23 cellular contexts compared by ENCODE assay signal in genomic region chr4:734075-734474, GRCh38. TPM values are rescaled to one million over a fixed set of nuclear protein-coding genes. Genes with fewer than 3 reads are reported as not detected.
A peak's percentile ranks its signal among the peaks of the same experiment; 100 is the strongest.
DNase-seq lines count a peak whose midpoint lies in the region; ATAC-seq and TF ChIP-seq lines count a peak whose summit lies in the region.
"Had no signal": no experiment of that assay in that cellular context is flagged by ENCODE, and none has a peak within 500 bp of the region (broad histone marks: within the 10 kb centered on the region; RNA-seq: fewer than 3 reads in every experiment).

No MANE protein-coding gene starts in this region.

- no peak overlapping the region for H3K27ac ChIP-seq in CD4-positive, alpha-beta T cell (ENCODE audit: low read depth, low read length)
- H3K27ac ChIP-seq: 22Rv1, BLaER1, C4-2B, GM23248 had no signal

- CTCF ChIA-PET in activated naive CD4-positive, alpha-beta T cell treated with anti-CD3 and anti-CD28 coated beads, Interleukin-2, amount 10 ng/mL, durations not matched to agents 7 days and 5 days (lab: Charles Lee), result interaction anchor here (1.0 kb wide), 1 partner anchor 50 kb away, joined by 4 read pairs; no protein-coding TSS in a partner anchor
- CTCF ChIA-PET in CD4-positive, alpha-beta T cell (lab: Charles Lee), result no interaction called here

- H3K9me3 Mint-ChIP-seq in activated naive CD4-positive, alpha-beta T cell treated with anti-CD3 and anti-CD28 coated beads, Interleukin-2, amount 10 ng/mL, durations not matched to agents 7 days and 5 days, result no peaks in the 10 kb centered on the region
- H3K9me3 Mint-ChIP-seq in activated naive CD4-positive, alpha-beta T cell treated with anti-CD3 and anti-CD28 coated beads, Interleukin-2, amount 50 U/mL, for 72 hours, result no peaks in the 10 kb centered on the region
- no peaks in the 10 kb centered on the region for H3K9me3 Mint-ChIP-seq in natural killer cell treated with Interleukin-12 subunit alpha and Interleukin-12 subunit beta and Interleukin-15 and Interleukin-18, amount 100 ng/mL, for 72 hours
- H3K9me3 Mint-ChIP-seq in natural killer cell, result no peaks in the 10 kb centered on the region
- no peaks in the 10 kb centered on the region for H3K9me3 Mint-ChIP-seq in CD4-positive, alpha-beta T cell
- H3K9me3 Mint-ChIP-seq: CD8-positive, alpha-beta memory T cell; H9 had no signal

- intact Hi-C loops in Right ventricle myocardium superior (cut with DNase I) (no loop called here), left ventricle myocardium superior (cut with micrococcal nuclease) (no loop called here), natural killer cell (cut with micrococcal nuclease) (no loop called here)
- intact Hi-C loops in CD4-positive, alpha-beta T cell (cut with DNase I, micrococcal nuclease), result no loop called here

- ATAC-seq in activated naive CD4-positive, alpha-beta T cell treated with anti-CD3 and anti-CD28 coated beads, Interleukin-2, amount 50 U/mL, for 72 hours, result no peak
- no peak for ATAC-seq in Right ventricle myocardium superior (ENCODE audit: poor library complexity)
- no peak for ATAC-seq in left ventricle myocardium superior
- no peak for ATAC-seq in natural killer cell treated with Interleukin-12 subunit alpha and Interleukin-12 subunit beta and Interleukin-15 and Interleukin-18, amount 100 ng/mL, for 72 hours
- ATAC-seq in natural killer cell, result no peak
- no peak for ATAC-seq in CD4-positive, alpha-beta T cell (ENCODE audit: poor library complexity)
- ATAC-seq: GM12878 had no signal

- peaks cover 2% of the 10 kb centered on the region for H3K4me1 Mint-ChIP-seq in activated naive CD4-positive, alpha-beta T cell treated with anti-CD3 and anti-CD28 coated beads, Interleukin-2, amount 10 ng/mL, durations not matched to agents 7 days and 5 days
- peaks cover 0 to 3% of the 10 kb centered on the region in 2 donors for H3K4me1 Mint-ChIP-seq in natural killer cell treated with Interleukin-12 subunit alpha and Interleukin-12 subunit beta and Interleukin-15 and Interleukin-18, amount 100 ng/mL, for 72 hours (ENCODE audit: low read depth in 2 of 2)
- H3K4me1 Mint-ChIP-seq in natural killer cell, result no peaks in the 10 kb centered on the region
- H3K4me1 Mint-ChIP-seq in CD4-positive, alpha-beta T cell (ENCODE audit: low read depth), result no peaks in the 10 kb centered on the region
- H3K4me1 Mint-ChIP-seq: CD4-positive, CD25-positive, alpha-beta regulatory T cell; H9 had no signal

- H3K27me3 Mint-ChIP-seq in activated naive CD4-positive, alpha-beta T cell treated with anti-CD3 and anti-CD28 coated beads, Interleukin-2, amount 10 ng/mL, durations not matched to agents 7 days and 5 days, result no peaks in the 10 kb centered on the region
- no peaks in the 10 kb centered on the region for H3K27me3 Mint-ChIP-seq in natural killer cell treated with Interleukin-12 subunit alpha and Interleukin-12 subunit beta and Interleukin-15 and Interleukin-18, amount 100 ng/mL, for 72 hours
- no peaks in the 10 kb centered on the region for H3K27me3 Mint-ChIP-seq in natural killer cell (ENCODE audit: low read depth in 2 of 2)
- no peaks in the 10 kb centered on the region for H3K27me3 Mint-ChIP-seq in CD4-positive, alpha-beta T cell
- H3K27me3 Mint-ChIP-seq: B cell; CD4-positive, CD25-positive, alpha-beta regulatory T cell had no signal

- no peaks in the 10 kb centered on the region for H3K27me3 ChIP-seq in CD4-positive, alpha-beta T cell (ENCODE audit: control insufficient read depth, insufficient read depth, low read length)
- H3K27me3 ChIP-seq: BLaER1 had no signal

- H3K36me3 Mint-ChIP-seq in activated naive CD4-positive, alpha-beta T cell treated with anti-CD3 and anti-CD28 coated beads, Interleukin-2, amount 10 ng/mL, durations not matched to agents 7 days and 5 days, result peaks cover 44% of the 10 kb centered on the region
- H3K36me3 Mint-ChIP-seq in activated naive CD4-positive, alpha-beta T cell treated with anti-CD3 and anti-CD28 coated beads, Interleukin-2, amount 50 U/mL, for 72 hours, result peaks cover 5 to 14% of the 10 kb centered on the region in 2 donors
- peaks cover 4% of the 10 kb centered on the region for H3K36me3 Mint-ChIP-seq in natural killer cell treated with Interleukin-12 subunit alpha and Interleukin-12 subunit beta and Interleukin-15 and Interleukin-18, amount 100 ng/mL, for 72 hours
- H3K36me3 Mint-ChIP-seq in natural killer cell, result no peaks in the 10 kb centered on the region
- peaks cover 53% of the 10 kb centered on the region for H3K36me3 Mint-ChIP-seq in CD4-positive, alpha-beta T cell (ENCODE audit: low read depth)

- H3K4me3 Mint-ChIP-seq in activated naive CD4-positive, alpha-beta T cell treated with anti-CD3 and anti-CD28 coated beads, Interleukin-2, amount 10 ng/mL, durations not matched to agents 7 days and 5 days, result no peak overlapping the region
- H3K4me3 Mint-ChIP-seq in natural killer cell treated with Interleukin-12 subunit alpha and Interleukin-12 subunit beta and Interleukin-15 and Interleukin-18, amount 100 ng/mL, for 72 hours, result no peak overlapping the region
- H3K4me3 Mint-ChIP-seq in natural killer cell, result no peak overlapping the region
- H3K4me3 Mint-ChIP-seq in CD4-positive, alpha-beta T cell, result no peak overlapping the region
- H3K4me3 Mint-ChIP-seq: B cell; CD4-positive, CD25-positive, alpha-beta regulatory T cell; CD8-positive, alpha-beta memory T cell; H9; HFFc6 had no signal

- POLR2A ChIA-PET in CD4-positive, alpha-beta T cell (lab: Charles Lee), result no interaction called here

- peak overlapping the region; percentile 24 for H3K27ac Mint-ChIP-seq in activated naive CD4-positive, alpha-beta T cell treated with anti-CD3 and anti-CD28 coated beads, Interleukin-2, amount 10 ng/mL, durations not matched to agents 7 days and 5 days
- no peak overlapping the region for H3K27ac Mint-ChIP-seq in activated naive CD4-positive, alpha-beta T cell treated with anti-CD3 and anti-CD28 coated beads, Interleukin-2, amount 50 U/mL, for 72 hours
- no peak overlapping the region for H3K27ac Mint-ChIP-seq in natural killer cell treated with Interleukin-12 subunit alpha and Interleukin-12 subunit beta and Interleukin-15 and Interleukin-18, amount 100 ng/mL, for 72 hours
- H3K27ac Mint-ChIP-seq in natural killer cell, result no peak overlapping the region
- no peak overlapping the region for H3K27ac Mint-ChIP-seq in CD4-positive, alpha-beta T cell
- H3K27ac Mint-ChIP-seq: B cell, H9, HFFc6 had no signal

- DNase-seq in activated naive CD4-positive, alpha-beta T cell treated with anti-CD3 and anti-CD28 coated beads, Interleukin-2, amount 10 ng/mL, durations not matched to agents 7 days and 5 days, result no peak
- no peak for DNase-seq in activated naive CD4-positive, alpha-beta T cell treated with anti-CD3 and anti-CD28 coated beads, Interleukin-2, amount 50 U/mL, for 72 hours (ENCODE audit: low spot score in 2 of 2)
- DNase-seq in Right ventricle myocardium superior (peak; percentile 22), left ventricle myocardium superior (no peak), natural killer cell (no peak), NCI-H446 treated with DMSO at 0.1 percent for 48 hours (lab: John Stamatoyannopoulos, UW) (no peak)
- DNase-seq in natural killer cell treated with Interleukin-12 subunit alpha and Interleukin-12 subunit beta and Interleukin-15 and Interleukin-18, amount 100 ng/mL, for 72 hours (ENCODE audit: low spot score), result peak; percentile 38
- DNase-seq in CD4-positive, alpha-beta T cell, result no peak
- DNase-seq: CD4-positive, CD25-positive, alpha-beta regulatory T cell; CD8-positive, alpha-beta memory T cell; DMS 273 treated with DMSO at 0.1 percent for 48 hours; DMS79; EL; GDM1; GM23248; H9; HFFc6 had no signal

- no peak for TF ChIP-seq CTCF in natural killer cell (IDR thresholded peaks at IDR 0.05)
- no peak for TF ChIP-seq CTCF in CD4-positive, alpha-beta T cell (IDR thresholded peaks at IDR 0.05)

- no peaks in the 10 kb centered on the region for H3K9me3 ChIP-seq in CD4-positive, alpha-beta T cell (ENCODE audit: control insufficient read depth, low read length)

RNA-seq across cellular contexts. Expression of gene PCGF3, which starts 28.4 kb away (rescaled TPM):
- total RNA-seq in activated naive CD4-positive, alpha-beta T cell treated with anti-CD3 and anti-CD28 coated beads, Interleukin-2, amount 50 U/mL, for 72 hours, result 10 to 100 TPM; 23.0 to 25.9 TPM
- total RNA-seq in Right ventricle myocardium superior (20.8 TPM), left ventricle myocardium superior (20.9 TPM), natural killer cell (100 to 1,000 TPM in 1 of 3 donors, 10 to 100 TPM in 2; 71.2 to 101 (median 97.2) TPM)
- 10 to 100 TPM; 50.6 to 54.3 TPM for total RNA-seq in natural killer cell treated with Interleukin-12 subunit alpha and Interleukin-12 subunit beta and Interleukin-15 and Interleukin-18, amount 100 ng/mL, for 72 hours
- total RNA-seq in CD4-positive, alpha-beta T cell, result 10 to 100 TPM; 45.1 to 48.6 TPM

RNA-seq across cellular contexts. Expression of gene SLC49A3, which starts 45.1 kb away (rescaled TPM):
- total RNA-seq in activated naive CD4-positive, alpha-beta T cell treated with anti-CD3 and anti-CD28 coated beads, Interleukin-2, amount 50 U/mL, for 72 hours, result 1 to 10 TPM in 1 of 2 donors, under 1 TPM in 1; 0.59 to 1.3 TPM
- total RNA-seq in Right ventricle myocardium superior, result 14.6 TPM
- 12.6 TPM for total RNA-seq in left ventricle myocardium superior
- 10 to 100 TPM; 10.5 to 15.9 TPM for total RNA-seq in natural killer cell treated with Interleukin-12 subunit alpha and Interleukin-12 subunit beta and Interleukin-15 and Interleukin-18, amount 100 ng/mL, for 72 hours
- 10 to 100 TPM; 10.0 to 14.9 (median 10.4) TPM for total RNA-seq in natural killer cell
- total RNA-seq in CD4-positive, alpha-beta T cell, result under 1 TPM; 0.22 to 0.91 TPM
- total RNA-seq: H4 had no signal

RNA-seq across cellular contexts. Expression of gene MYL5, which starts 59.7 kb away (rescaled TPM):
- total RNA-seq in activated naive CD4-positive, alpha-beta T cell treated with anti-CD3 and anti-CD28 coated beads, Interleukin-2, amount 50 U/mL, for 72 hours, result 10 to 100 TPM in 1 of 2 donors, 1 to 10 TPM in 1; 7.4 to 21.8 TPM
- total RNA-seq in Right ventricle myocardium superior, result 3.7 TPM
- total RNA-seq in left ventricle myocardium superior, result 2.7 TPM
- total RNA-seq in natural killer cell treated with Interleukin-12 subunit alpha and Interleukin-12 subunit beta and Interleukin-15 and Interleukin-18, amount 100 ng/mL, for 72 hours, result 10 to 100 TPM; 13.5 to 24.6 TPM
- total RNA-seq in natural killer cell, result 10 to 100 TPM; 23.4 to 39.5 (median 30.1) TPM
- total RNA-seq in CD4-positive, alpha-beta T cell, result 10 to 100 TPM; 25.3 to 29.2 TPM

RNA-seq across cellular contexts. Expression of gene ATP5ME, which starts 60.0 kb away (rescaled TPM):
- total RNA-seq in activated naive CD4-positive, alpha-beta T cell treated with anti-CD3 and anti-CD28 coated beads, Interleukin-2, amount 50 U/mL, for 72 hours, result 100 to 1,000 TPM; 131 to 221 TPM
- 1,145 TPM for total RNA-seq in Right ventricle myocardium superior
- 1,128 TPM for total RNA-seq in left ventricle myocardium superior
- 100 to 1,000 TPM; 187 to 224 TPM for total RNA-seq in natural killer cell treated with Interleukin-12 subunit alpha and Interleukin-12 subunit beta and Interleukin-15 and Interleukin-18, amount 100 ng/mL, for 72 hours
- total RNA-seq in natural killer cell, result 100 to 1,000 TPM; 114 to 140 (median 136) TPM
- 100 to 1,000 TPM; 109 to 126 TPM for total RNA-seq in CD4-positive, alpha-beta T cell

Comparison
In these comparisons a context has a peak if more than half of its experiments do, and no peak if none do; other contexts are left out.
1. DNase-seq: peak in Right ventricle myocardium superior (single experiment) and natural killer cell treated with Interleukin-12 subunit alpha and Interleukin-12 subunit beta and Interleukin-15 and Interleukin-18, amount 100 ng/mL, for 72 hours (single experiment); none in activated naive CD4-positive, alpha-beta T cell treated with anti-CD3 and anti-CD28 coated beads, Interleukin-2, amount 10 ng/mL, durations not matched to agents 7 days and 5 days (single experiment), activated naive CD4-positive, alpha-beta T cell treated with anti-CD3 and anti-CD28 coated beads, Interleukin-2, amount 50 U/mL, for 72 hours (0 of 2), left ventricle myocardium superior (single experiment), natural killer cell (single experiment), CD4-positive, alpha-beta T cell (0 of 10) and NCI-H446 treated with DMSO at 0.1 percent for 48 hours (single experiment).